In genomic region chr12:49019435-49020317, GRCh38 we compare ENCODE assay signal across 8 cellular contexts. TPM values are rescaled to one million over a fixed set of nuclear protein-coding genes. Genes with fewer than 3 reads are reported as not detected.
DNase-seq lines count a peak whose midpoint lies in the region; ATAC-seq, FAIRE-seq and TF ChIP-seq lines count a peak whose summit lies in the region.

No MANE protein-coding gene starts in this region.

- DNase-seq in D721Med (ENCODE audit: insufficient read length, low spot score), result peak; percentile 58
- DNase-seq in chondrocyte (ENCODE audit: low spot score), result no peak
- DNase-seq in NCI-H1436 treated with DMSO at 0.1 percent for 48 hours (lab: John Stamatoyannopoulos, UW), result no peak

- H3K9ac ChIP-seq in HUES64 (ENCODE audit: low read depth, low read length) (no peak overlapping the region; the same call in 1 of the 2 replicates), muscle layer of colon (ENCODE audit: low read length) (no peak overlapping the region)

- peaks cover 34% of the 10 kb centered on the region for H3K36me3 ChIP-seq in HUES64 (ENCODE audit: insufficient read depth, low read length)
- peaks cover 38% of the 10 kb centered on the region for H3K36me3 ChIP-seq in muscle layer of colon (ENCODE audit: insufficient read depth, low read length)

- peak overlapping the region; percentile 99 for H3K27ac Mint-ChIP-seq in T-helper 1 cell treated with Interleukin-12 subunit alpha and Interleukin-12 subunit beta and Interleukin-4 antibody, amounts not matched to agents 30 μg/mL and 1 μg/mL, for 36 hours
- H3K27ac Mint-ChIP-seq in chondrocyte (ENCODE audit: unreplicated experiment), result peak overlapping the region; percentile 100

- H3K36me3 Mint-ChIP-seq in T-helper 1 cell treated with Interleukin-12 subunit alpha and Interleukin-12 subunit beta and Interleukin-4 antibody, amounts not matched to agents 30 μg/mL and 1 μg/mL, for 36 hours (ENCODE audit: low read depth), result peaks cover 35% of the 10 kb centered on the region
- H3K36me3 Mint-ChIP-seq in chondrocyte (ENCODE audit: low read depth), result peaks cover 12% of the 10 kb centered on the region

- H3K9me3 ChIP-seq in HUES64 (ENCODE audit: insufficient read depth, low read depth, low read length) (no peaks in the 10 kb centered on the region), muscle layer of colon (ENCODE audit: low read length) (no peaks in the 10 kb centered on the region)

- 73% methylated on average over 8 of the region's 9 CpGs for WGBS in HUES64

- no peaks in the 10 kb centered on the region for H3K9me3 Mint-ChIP-seq in T-helper 1 cell treated with Interleukin-12 subunit alpha and Interleukin-12 subunit beta and Interleukin-4 antibody, amounts not matched to agents 30 μg/mL and 1 μg/mL, for 36 hours
- no peaks in the 10 kb centered on the region for H3K9me3 Mint-ChIP-seq in chondrocyte (ENCODE audit: low read depth)

- no peaks in the 10 kb centered on the region for H3K27me3 Mint-ChIP-seq in T-helper 1 cell treated with Interleukin-12 subunit alpha and Interleukin-12 subunit beta and Interleukin-4 antibody, amounts not matched to agents 30 μg/mL and 1 μg/mL, for 36 hours (ENCODE audit: low read depth)
- no peaks in the 10 kb centered on the region for H3K27me3 Mint-ChIP-seq in chondrocyte (ENCODE audit: low read depth)

- H3K27ac ChIP-seq in HUES64 (ENCODE audit: low read depth, low read length) (peak overlapping the region; percentile 75; the same call in 1 of the 2 replicates), muscle layer of colon (ENCODE audit: low read depth, low read length) (peak overlapping the region; percentile 74)

- TF ChIP-seq CTCF in D721Med (IDR thresholded peaks at IDR 0.05; ENCODE audit: insufficient read depth, missing control alignments) (peak; percentile 47), chondrocyte (IDR thresholded peaks at IDR 0.05) (peak; percentile 61)

- H3K4me1 ChIP-seq in HUES64 (ENCODE audit: insufficient read depth, low read length) (peaks cover 12% of the 10 kb centered on the region; the same call in 1 of the 2 replicates), muscle layer of colon (ENCODE audit: insufficient read depth, low read length) (peaks cover 11% of the 10 kb centered on the region)

- H3K27me3 ChIP-seq in HUES64 (ENCODE audit: insufficient read depth, low read length), result no peaks in the 10 kb centered on the region
- H3K27me3 ChIP-seq in muscle layer of colon (ENCODE audit: control insufficient read depth in 1 of 2, insufficient read depth in 2 of 2, low read length in 2 of 2), result no peaks in the 10 kb centered on the region

- no peak for FAIRE-seq in D721Med (lab: Jason Lieb, UNC)

- peak overlapping the region; percentile 92 for H3K4me3 Mint-ChIP-seq in T-helper 1 cell treated with Interleukin-12 subunit alpha and Interleukin-12 subunit beta and Interleukin-4 antibody, amounts not matched to agents 30 μg/mL and 1 μg/mL, for 36 hours
- H3K4me3 Mint-ChIP-seq in chondrocyte (ENCODE audit: unreplicated experiment), result peak overlapping the region; percentile 90

- peaks cover 38% of the 10 kb centered on the region for H3K4me1 Mint-ChIP-seq in T-helper 1 cell treated with Interleukin-12 subunit alpha and Interleukin-12 subunit beta and Interleukin-4 antibody, amounts not matched to agents 30 μg/mL and 1 μg/mL, for 36 hours (ENCODE audit: low read depth)
- H3K4me1 Mint-ChIP-seq in chondrocyte (ENCODE audit: low read depth), result peaks cover 43% of the 10 kb centered on the region

- ATAC-seq in HG03039 (IDR thresholded peaks at IDR 0.05; ENCODE audit: unreplicated experiment), result no peak
- ATAC-seq in GM19023 (IDR thresholded peaks at IDR 0.05; ENCODE audit: unreplicated experiment), result no peak

- H3K4me3 ChIP-seq in HUES64 (ENCODE audit: low read length) (peak overlapping the region; percentile 73), muscle layer of colon (ENCODE audit: low read depth in 1 of 2, low read length in 2 of 2) (no peak overlapping the region)

RNA-seq across cellular contexts. Expression of gene PRKAG1, which starts 1.1 kb away (rescaled TPM):
- polyA plus RNA-seq in HUES64 (2013, experiment 1 of 2), result 35.3 TPM
- 37.8 TPM for polyA plus RNA-seq in HUES64 (2013, experiment 2 of 2)
- 61.5 to 77.1 TPM (median 61.7 TPM) in 3 replicates for total RNA-seq in chondrocyte

RNA-seq across cellular contexts. Expression of gene DDN, which starts 20.5 kb away (rescaled TPM):
- polyA plus RNA-seq in HUES64 (2013, experiment 1 of 2), result 0.05 TPM
- polyA plus RNA-seq in HUES64 (2013, experiment 2 of 2), result not detected
- 0.10 to 0.74 TPM (median 0.72 TPM) in 3 replicates for total RNA-seq in chondrocyte

RNA-seq across cellular contexts. Expression of gene KMT2D, which starts 40.9 kb away (rescaled TPM):
- 23.6 TPM for polyA plus RNA-seq in HUES64 (2013, experiment 1 of 2)
- polyA plus RNA-seq in HUES64 (2013, experiment 2 of 2), result 25.5 TPM
- total RNA-seq in chondrocyte, result 65.4 to 73.8 TPM (median 70.7 TPM) in 3 replicates

RNA-seq across cellular contexts. Expression of gene WNT1, which starts 41.6 kb away (rescaled TPM):
- 0.60 TPM for polyA plus RNA-seq in HUES64 (2013, experiment 1 of 2)
- polyA plus RNA-seq in HUES64 (2013, experiment 2 of 2), result 0.76 TPM
- total RNA-seq in chondrocyte, result not detected in 3 replicates

RNA-seq across cellular contexts. Expression of gene WNT10B, which starts 48.1 kb away (rescaled TPM):
- polyA plus RNA-seq in HUES64 (2013, experiment 1 of 2), result 0.75 TPM
- 0.63 TPM for polyA plus RNA-seq in HUES64 (2013, experiment 2 of 2)
- 0.25 to 0.39 TPM in 2 of 3 replicates, not detected in the other for total RNA-seq in chondrocyte
